ENCODE assay signal across 8 cellular contexts in genomic region chr19:35549174-35549788, GRCh38. TPM values are rescaled to one million over a fixed set of nuclear protein-coding genes. Genes with fewer than 3 reads are reported as not detected.
DNase-seq lines count a peak whose midpoint lies in the region; ATAC-seq and TF ChIP-seq lines count a peak whose summit lies in the region.

No MANE protein-coding gene starts in this region.

- peaks cover 31% of the 10 kb centered on the region for H3K4me1 Mint-ChIP-seq in activated T-helper 1 cell treated with anti-CD3 and anti-CD28 coated beads, Interleukin-12 subunit alpha, Interleukin-12 subunit beta, Interleukin-2, Interleukin-4 antibody, amounts not matched to agents 30 ng/mL and 10 ng/mL and 1 ng/mL, durations not matched to agents 14 hours and 24 hours and 36 hours (ENCODE audit: low read depth)

- no peak overlapping the region for H3K27ac Mint-ChIP-seq in activated T-helper 1 cell treated with anti-CD3 and anti-CD28 coated beads, Interleukin-12 subunit alpha, Interleukin-12 subunit beta, Interleukin-2, Interleukin-4 antibody, amounts not matched to agents 30 ng/mL and 10 ng/mL and 1 ng/mL, durations not matched to agents 14 hours and 24 hours and 36 hours

- H3K4me3 Mint-ChIP-seq in activated T-helper 1 cell treated with anti-CD3 and anti-CD28 coated beads, Interleukin-12 subunit alpha, Interleukin-12 subunit beta, Interleukin-2, Interleukin-4 antibody, amounts not matched to agents 30 ng/mL and 10 ng/mL and 1 ng/mL, durations not matched to agents 14 hours and 24 hours and 36 hours, result no peak overlapping the region

- TF ChIP-seq CTCF in fibroblast of villous mesenchyme (IDR thresholded peaks at IDR 0.05; ENCODE audit: insufficient read depth, low read depth, low read length), result peak; percentile 69

- H3K4me3 ChIP-seq in fibroblast of villous mesenchyme (ENCODE audit: low read depth, low read length), result no peak overlapping the region

- ATAC-seq in GM19467 (IDR thresholded peaks at IDR 0.05; ENCODE audit: unreplicated experiment), result no peak
- ATAC-seq in HG02759 (IDR thresholded peaks at IDR 0.05; ENCODE audit: unreplicated experiment), result no peak

- intact Hi-C loops in activated T-helper 1 cell treated with anti-CD3 and anti-CD28 coated beads, Interleukin-12 subunit alpha, Interleukin-12 subunit beta, Interleukin-2, Interleukin-4 antibody, amounts not matched to agents 30 ng/mL and 10 ng/mL and 1 ng/mL, durations not matched to agents 14 hours and 24 hours and 36 hours (cut with micrococcal nuclease), result loop anchor here (1.0 to 5.0 kb wide), 8 partner anchors 8 to 282 kb away; partner anchors contain the start of genes HSPB6, IGFLR1, KMT2B and PROSER3

- DNase-seq in EH (ENCODE audit: low read depth), result peak; percentile 72
- DNase-seq in LHCN-M2 (ENCODE audit: low read depth), result peak; percentile 48
- DNase-seq in RKO (ENCODE audit: low spot score), result peak; percentile 65
- DNase-seq in activated T-helper 1 cell treated with anti-CD3 and anti-CD28 coated beads, Interleukin-12 subunit alpha, Interleukin-12 subunit beta, Interleukin-2, Interleukin-4 antibody, amounts not matched to agents 30 ng/mL and 10 ng/mL and 1 ng/mL, durations not matched to agents 14 hours and 24 hours and 36 hours (ENCODE audit: low spot score), result peak; percentile 48
- peak; percentile 75 for DNase-seq in fibroblast of villous mesenchyme (ENCODE audit: low read depth)
- DNase-seq in retina, result peak; percentile 66

- H3K36me3 Mint-ChIP-seq in activated T-helper 1 cell treated with anti-CD3 and anti-CD28 coated beads, Interleukin-12 subunit alpha, Interleukin-12 subunit beta, Interleukin-2, Interleukin-4 antibody, amounts not matched to agents 30 ng/mL and 10 ng/mL and 1 ng/mL, durations not matched to agents 14 hours and 24 hours and 36 hours (ENCODE audit: low read depth), result peaks cover 14% of the 10 kb centered on the region

- H3K27me3 Mint-ChIP-seq in activated T-helper 1 cell treated with anti-CD3 and anti-CD28 coated beads, Interleukin-12 subunit alpha, Interleukin-12 subunit beta, Interleukin-2, Interleukin-4 antibody, amounts not matched to agents 30 ng/mL and 10 ng/mL and 1 ng/mL, durations not matched to agents 14 hours and 24 hours and 36 hours (ENCODE audit: insufficient read depth), result peaks cover 4% of the 10 kb centered on the region

- no peaks in the 10 kb centered on the region for H3K9me3 Mint-ChIP-seq in activated T-helper 1 cell treated with anti-CD3 and anti-CD28 coated beads, Interleukin-12 subunit alpha, Interleukin-12 subunit beta, Interleukin-2, Interleukin-4 antibody, amounts not matched to agents 30 ng/mL and 10 ng/mL and 1 ng/mL, durations not matched to agents 14 hours and 24 hours and 36 hours

RNA-seq across cellular contexts. Expression of gene TMEM147, which starts 3.9 kb away (rescaled TPM):
- total RNA-seq in LHCN-M2 (2014; rRNA removed), result 106 and 114 TPM in 2 replicates
- 151 TPM for polyA plus RNA-seq in LHCN-M2 (2012)
- 122 and 123 TPM in 2 replicates for total RNA-seq in activated T-helper 1 cell treated with anti-CD3 and anti-CD28 coated beads, Interleukin-12 subunit alpha, Interleukin-12 subunit beta, Interleukin-2, Interleukin-4 antibody, amounts not matched to agents 30 ng/mL and 10 ng/mL and 1 ng/mL, durations not matched to agents 14 hours and 24 hours and 36 hours
- 77.3 and 81.2 TPM in 2 replicates for total RNA-seq in fibroblast of villous mesenchyme

RNA-seq across cellular contexts. Expression of gene ATP4A, which starts 14.2 kb away (rescaled TPM):
- total RNA-seq in LHCN-M2 (2014; rRNA removed), result not detected in 2 replicates
- polyA plus RNA-seq in LHCN-M2 (2012), result not detected
- not detected in 2 replicates for total RNA-seq in activated T-helper 1 cell treated with anti-CD3 and anti-CD28 coated beads, Interleukin-12 subunit alpha, Interleukin-12 subunit beta, Interleukin-2, Interleukin-4 antibody, amounts not matched to agents 30 ng/mL and 10 ng/mL and 1 ng/mL, durations not matched to agents 14 hours and 24 hours and 36 hours
- not detected in 2 replicates for total RNA-seq in fibroblast of villous mesenchyme

RNA-seq across cellular contexts. Expression of gene GAPDHS, which starts 16.0 kb away (rescaled TPM):
- total RNA-seq in LHCN-M2 (2014; rRNA removed) (not detected in 2 replicates), fibroblast of villous mesenchyme (not detected in 2 replicates)
- not detected for polyA plus RNA-seq in LHCN-M2 (2012)
- total RNA-seq in activated T-helper 1 cell treated with anti-CD3 and anti-CD28 coated beads, Interleukin-12 subunit alpha, Interleukin-12 subunit beta, Interleukin-2, Interleukin-4 antibody, amounts not matched to agents 30 ng/mL and 10 ng/mL and 1 ng/mL, durations not matched to agents 14 hours and 24 hours and 36 hours, result not detected in 2 replicates

RNA-seq across cellular contexts. Expression of gene SBSN, which starts 21.2 kb away (rescaled TPM):
- 0.77 TPM in 1 of 2 replicates, not detected in the other for total RNA-seq in LHCN-M2 (2014; rRNA removed)
- 0.04 TPM for polyA plus RNA-seq in LHCN-M2 (2012)
- not detected in 2 replicates for total RNA-seq in activated T-helper 1 cell treated with anti-CD3 and anti-CD28 coated beads, Interleukin-12 subunit alpha, Interleukin-12 subunit beta, Interleukin-2, Interleukin-4 antibody, amounts not matched to agents 30 ng/mL and 10 ng/mL and 1 ng/mL, durations not matched to agents 14 hours and 24 hours and 36 hours
- total RNA-seq in fibroblast of villous mesenchyme, result under 0.01 TPM in 1 of 2 replicates, not detected in the other

RNA-seq across cellular contexts. Expression of gene DMKN, which starts 35.8 kb away (rescaled TPM):
- total RNA-seq in LHCN-M2 (2014; rRNA removed) (0.29 and 1.1 TPM in 2 replicates), fibroblast of villous mesenchyme (0.97 and 2.2 TPM in 2 replicates)
- polyA plus RNA-seq in LHCN-M2 (2012), result 0.79 TPM
- total RNA-seq in activated T-helper 1 cell treated with anti-CD3 and anti-CD28 coated beads, Interleukin-12 subunit alpha, Interleukin-12 subunit beta, Interleukin-2, Interleukin-4 antibody, amounts not matched to agents 30 ng/mL and 10 ng/mL and 1 ng/mL, durations not matched to agents 14 hours and 24 hours and 36 hours, result not detected in 2 replicates
